ENCODE assay signal across 1 cellular context in the genomic region with DNA sequence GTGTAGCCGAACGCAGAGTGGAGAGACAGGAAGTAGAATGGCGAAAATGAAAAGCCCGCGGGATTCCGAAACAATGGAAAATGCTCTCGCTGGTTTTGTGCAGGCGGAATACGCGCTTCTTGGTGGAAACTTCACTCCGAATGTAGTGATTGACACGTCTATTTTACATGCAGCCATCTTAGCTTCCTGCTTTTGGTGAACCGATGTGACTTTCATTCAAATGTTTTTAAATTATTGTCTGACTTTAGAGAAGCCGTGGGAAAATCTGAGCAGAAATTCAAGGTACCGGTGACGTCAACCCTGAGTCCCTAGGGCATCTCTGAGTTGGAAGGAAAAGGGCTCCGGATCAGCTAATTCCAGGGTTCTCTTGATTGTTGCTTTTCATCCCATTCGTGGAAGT.
A peak's percentile ranks its signal among the peaks of the same experiment; 100 is the strongest.
TF ChIP-seq lines count a peak whose summit lies in the region.

No MANE protein-coding gene starts in this region.

TF ChIP-seq in K562, 482 proteins besides CTCF, POLR2A, EP300 and RAD21:
- TF ChIP-seq, protein P1, sequence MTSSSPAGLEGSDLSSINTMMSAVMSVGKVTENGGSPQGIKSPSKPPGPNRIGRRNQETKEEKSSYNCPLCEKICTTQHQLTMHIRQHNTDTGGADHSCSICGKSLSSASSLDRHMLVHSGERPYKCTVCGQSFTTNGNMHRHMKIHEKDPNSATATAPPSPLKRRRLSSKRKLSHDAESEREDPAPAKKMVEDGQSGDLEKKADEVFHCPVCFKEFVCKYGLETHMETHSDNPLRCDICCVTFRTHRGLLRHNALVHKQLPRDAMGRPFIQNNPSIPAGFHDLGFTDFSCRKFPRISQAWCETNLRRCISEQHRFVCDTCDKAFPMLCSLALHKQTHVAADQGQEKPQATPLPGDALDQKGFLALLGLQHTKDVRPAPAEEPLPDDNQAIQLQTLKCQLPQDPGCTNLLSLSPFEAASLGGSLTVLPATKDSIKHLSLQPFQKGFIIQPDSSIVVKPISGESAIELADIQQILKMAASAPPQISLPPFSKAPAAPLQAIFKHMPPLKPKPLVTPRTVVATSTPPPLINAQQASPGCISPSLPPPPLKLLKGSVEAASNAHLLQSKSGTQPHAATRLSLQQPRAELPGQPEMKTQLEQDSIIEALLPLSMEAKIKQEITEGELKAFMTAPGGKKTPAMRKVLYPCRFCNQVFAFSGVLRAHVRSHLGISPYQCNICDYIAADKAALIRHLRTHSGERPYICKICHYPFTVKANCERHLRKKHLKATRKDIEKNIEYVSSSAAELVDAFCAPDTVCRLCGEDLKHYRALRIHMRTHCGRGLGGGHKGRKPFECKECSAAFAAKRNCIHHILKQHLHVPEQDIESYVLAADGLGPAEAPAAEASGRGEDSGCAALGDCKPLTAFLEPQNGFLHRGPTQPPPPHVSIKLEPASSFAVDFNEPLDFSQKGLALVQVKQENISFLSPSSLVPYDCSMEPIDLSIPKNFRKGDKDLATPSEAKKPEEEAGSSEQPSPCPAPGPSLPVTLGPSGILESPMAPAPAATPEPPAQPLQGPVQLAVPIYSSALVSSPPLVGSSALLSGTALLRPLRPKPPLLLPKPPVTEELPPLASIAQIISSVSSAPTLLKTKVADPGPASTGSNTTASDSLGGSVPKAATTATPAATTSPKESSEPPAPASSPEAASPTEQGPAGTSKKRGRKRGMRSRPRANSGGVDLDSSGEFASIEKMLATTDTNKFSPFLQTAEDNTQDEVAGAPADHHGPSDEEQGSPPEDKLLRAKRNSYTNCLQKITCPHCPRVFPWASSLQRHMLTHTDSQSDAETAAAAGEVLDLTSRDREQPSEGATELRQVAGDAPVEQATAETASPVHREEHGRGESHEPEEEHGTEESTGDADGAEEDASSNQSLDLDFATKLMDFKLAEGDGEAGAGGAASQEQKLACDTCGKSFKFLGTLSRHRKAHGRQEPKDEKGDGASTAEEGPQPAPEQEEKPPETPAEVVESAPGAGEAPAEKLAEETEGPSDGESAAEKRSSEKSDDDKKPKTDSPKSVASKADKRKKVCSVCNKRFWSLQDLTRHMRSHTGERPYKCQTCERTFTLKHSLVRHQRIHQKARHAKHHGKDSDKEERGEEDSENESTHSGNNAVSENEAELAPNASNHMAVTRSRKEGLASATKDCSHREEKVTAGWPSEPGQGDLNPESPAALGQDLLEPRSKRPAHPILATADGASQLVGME (CRISPR knock-in tag; IDR thresholded peaks at IDR 0.05) = no peak
- TF ChIP-seq FOXJ3 (CRISPR knock-in tag; IDR thresholded peaks at IDR 0.05) (no peak), ZNF212 (CRISPR knock-in tag; IDR thresholded peaks at IDR 0.05) (no peak), PYGO2 (tag; IDR thresholded peaks at IDR 0.05) (no peak), KAT8 (IDR thresholded peaks at IDR 0.05; ENCODE audit: low read depth) (no peak), BRD4 (IDR thresholded peaks at IDR 0.05) (0 out of 2 replicates have a peak, but pooled peaks have one; percentile 25), TEAD2 (tag; IDR thresholded peaks at IDR 0.05) (no peak), ELF4 (CRISPR knock-in tag; IDR thresholded peaks at IDR 0.05) (no peak), HSF4 (CRISPR knock-in tag; IDR thresholded peaks at IDR 0.05; ENCODE audit: borderline replicate concordance) (no peak), FOXA1 (IDR thresholded peaks at IDR 0.05; ENCODE audit: borderline replicate concordance) (no peak), KDM4B (IDR thresholded peaks at IDR 0.05; ENCODE audit: borderline replicate concordance in 2 of 2, low read depth in 1 of 2) (no peak), KLF13 (tag; IDR thresholded peaks at IDR 0.05; ENCODE audit: borderline replicate concordance, low read depth) (no peak), PURB (CRISPR knock-in tag; IDR thresholded peaks at IDR 0.05; ENCODE audit: low read depth) (no peak)
- TF ChIP-seq, protein P2, sequence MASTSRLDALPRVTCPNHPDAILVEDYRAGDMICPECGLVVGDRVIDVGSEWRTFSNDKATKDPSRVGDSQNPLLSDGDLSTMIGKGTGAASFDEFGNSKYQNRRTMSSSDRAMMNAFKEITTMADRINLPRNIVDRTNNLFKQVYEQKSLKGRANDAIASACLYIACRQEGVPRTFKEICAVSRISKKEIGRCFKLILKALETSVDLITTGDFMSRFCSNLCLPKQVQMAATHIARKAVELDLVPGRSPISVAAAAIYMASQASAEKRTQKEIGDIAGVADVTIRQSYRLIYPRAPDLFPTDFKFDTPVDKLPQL (IDR thresholded peaks at IDR 0.05; ENCODE audit: extremely low read depth, insufficient read length) = no peak
- TF ChIP-seq, protein P3, sequence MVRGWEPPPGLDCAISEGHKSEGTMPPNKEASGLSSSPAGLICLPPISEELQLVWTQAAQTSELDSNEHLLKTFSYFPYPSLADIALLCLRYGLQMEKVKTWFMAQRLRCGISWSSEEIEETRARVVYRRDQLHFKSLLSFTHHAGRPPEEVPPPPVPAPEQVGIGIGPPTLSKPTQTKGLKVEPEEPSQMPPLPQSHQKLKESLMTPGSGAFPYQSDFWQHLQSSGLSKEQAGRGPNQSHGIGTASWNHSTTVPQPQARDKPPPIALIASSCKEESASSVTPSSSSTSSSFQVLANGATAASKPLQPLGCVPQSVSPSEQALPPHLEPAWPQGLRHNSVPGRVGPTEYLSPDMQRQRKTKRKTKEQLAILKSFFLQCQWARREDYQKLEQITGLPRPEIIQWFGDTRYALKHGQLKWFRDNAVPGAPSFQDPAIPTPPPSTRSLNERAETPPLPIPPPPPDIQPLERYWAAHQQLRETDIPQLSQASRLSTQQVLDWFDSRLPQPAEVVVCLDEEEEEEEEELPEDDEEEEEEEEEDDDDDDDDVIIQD (CRISPR knock-in tag; IDR thresholded peaks at IDR 0.05) = no peak
- TF ChIP-seq, protein P4, sequence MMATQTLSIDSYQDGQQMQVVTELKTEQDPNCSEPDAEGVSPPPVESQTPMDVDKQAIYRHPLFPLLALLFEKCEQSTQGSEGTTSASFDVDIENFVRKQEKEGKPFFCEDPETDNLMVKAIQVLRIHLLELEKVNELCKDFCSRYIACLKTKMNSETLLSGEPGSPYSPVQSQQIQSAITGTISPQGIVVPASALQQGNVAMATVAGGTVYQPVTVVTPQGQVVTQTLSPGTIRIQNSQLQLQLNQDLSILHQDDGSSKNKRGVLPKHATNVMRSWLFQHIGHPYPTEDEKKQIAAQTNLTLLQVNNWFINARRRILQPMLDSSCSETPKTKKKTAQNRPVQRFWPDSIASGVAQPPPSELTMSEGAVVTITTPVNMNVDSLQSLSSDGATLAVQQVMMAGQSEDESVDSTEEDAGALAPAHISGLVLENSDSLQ (IDR thresholded peaks at IDR 0.05) = 0 out of 2 replicates have a peak, but pooled peaks have one; percentile 13
